ENCODE assay signal across 8 cellular contexts in genomic region chr10:97210576-97210975, GRCh38. TPM values are rescaled to one million over a fixed set of nuclear protein-coding genes. Genes with fewer than 3 reads are reported as not detected.
DNase-seq lines count a peak whose midpoint lies in the region; ATAC-seq and TF ChIP-seq lines count a peak whose summit lies in the region.

No MANE protein-coding gene starts in this region.

- H3K27me3 ChIP-seq in breast epithelium (no peaks in the 10 kb centered on the region), kidney epithelial cell (ENCODE audit: control insufficient read depth, insufficient read depth, low read length) (no peaks in the 10 kb centered on the region)

- H3K4me1 ChIP-seq in breast epithelium: no peaks in the 10 kb centered on the region

- intact Hi-C loops in breast epithelium (cut with DNase I; ENCODE audit: low total_unique reads): loop anchor here (10.0 kb wide), 1 partner anchor 136 kb away; no protein-coding TSS in a partner anchor

- H3K9me3 ChIP-seq in breast epithelium: no peaks in the 10 kb centered on the region

- peak; percentile 86 for TF ChIP-seq CTCF in WI38 (IDR thresholded peaks at IDR 0.05; ENCODE audit: low read depth, low read length)
- TF ChIP-seq CTCF in breast epithelium (IDR thresholded peaks at IDR 0.05): peak; percentile 86 to 97 (median 89)
- peak; percentile 96 for TF ChIP-seq CTCF in kidney epithelial cell (IDR thresholded peaks at IDR 0.05; ENCODE audit: insufficient read depth, low read length, poor library complexity, severe bottlenecking)

- DNase-seq in NCI-H524 (lab: John Stamatoyannopoulos, UW) (peak; percentile 8 to 56), NCI-H524 treated with DMSO at 0.1 percent for 48 hours (lab: John Stamatoyannopoulos, UW) (no peak), NCI-H1694 treated with DMSO at 0.1 percent for 48 hours (lab: John Stamatoyannopoulos, UW) (peak; percentile 61), breast epithelium (ENCODE audit: low spot score in 2 of 2) (peak; percentile 32 to 71), kidney epithelial cell (ENCODE audit: low read depth) (peak; percentile 39)
- peak; percentile 62 for DNase-seq in stimulated activated CD4-positive, alpha-beta T cell treated with anti-CD3 and anti-CD28 coated beads, Interleukin-4, amount 100 ng/mL, for 1 hour

- H3K36me3 ChIP-seq in breast epithelium (no peaks in the 10 kb centered on the region), kidney epithelial cell (ENCODE audit: control insufficient read depth, insufficient read depth, low read length) (no peaks in the 10 kb centered on the region)

- H3K4me3 ChIP-seq in WI38 (ENCODE audit: low read depth, low read length): no peak overlapping the region
- no peak overlapping the region for H3K4me3 ChIP-seq in breast epithelium
- H3K4me3 ChIP-seq in kidney epithelial cell (ENCODE audit: low read depth, low read length): no peak overlapping the region

- no peak for ATAC-seq in HG02973 (IDR thresholded peaks at IDR 0.05; ENCODE audit: unreplicated experiment)

- no peak for TF ChIP-seq POLR2A in breast epithelium (IDR thresholded peaks at IDR 0.05)

- no peak overlapping the region for H3K27ac ChIP-seq in breast epithelium

RNA-seq across cellular contexts. Expression of gene SLIT1, which starts 24.8 kb away (rescaled TPM):
- total RNA-seq in breast epithelium (under 1 TPM; under 0.01 to 0.44 (median 0.16) TPM), kidney epithelial cell (0.07 and 0.17 TPM in 2 replicates)
